In genomic region chr2:215511454-215512346, GRCh38 we compare ENCODE assay signal across 19 cellular contexts.
"Had no signal": no experiment of that assay in that cellular context is flagged by ENCODE, and none has a peak within 500 bp of the region (broad histone marks: within the 10 kb centered on the region; RNA-seq: fewer than 3 reads in every experiment).

No MANE protein-coding gene starts in this region.

- H3K27me3 Mint-ChIP-seq: activated B cell treated with CpG ODN at 0.5 μM for 24 hours; activated CD4-positive, alpha-beta memory T cell treated with anti-CD3 and anti-CD28 coated beads for 36 hours; progenitor cell of endocrine pancreas had no signal

- H2AFZ ChIP-seq: hepatocyte had no signal

- H3K4me3 ChIP-seq: hepatocyte, tibial artery had no signal

- H3K4me1 Mint-ChIP-seq: activated B cell treated with CpG ODN at 0.5 μM for 24 hours; activated naive CD8-positive, alpha-beta T cell treated with anti-CD3 and anti-CD28 coated beads, Interleukin-2, amount 10 ng/mL, durations not matched to agents 7 days and 5 days; central memory CD8-positive, alpha-beta T cell; T-cell had no signal

- H3K9me3 ChIP-seq: tibial artery had no signal

- H3K36me3 ChIP-seq: tibial artery had no signal

- H3K4me2 ChIP-seq: hepatocyte had no signal

- H3K27ac Mint-ChIP-seq: activated B cell treated with CpG ODN at 0.5 μM for 24 hours; activated CD4-positive, alpha-beta memory T cell treated with anti-CD3 and anti-CD28 coated beads for 36 hours; activated naive CD8-positive, alpha-beta T cell treated with anti-CD3 and anti-CD28 coated beads, Interleukin-2, amount 10 ng/mL, durations not matched to agents 7 days and 5 days; nephron progenitor cell; progenitor cell of endocrine pancreas; T-cell had no signal

- H3K9me3 Mint-ChIP-seq: activated CD4-positive, alpha-beta memory T cell treated with anti-CD3 and anti-CD28 coated beads for 36 hours; activated naive CD8-positive, alpha-beta T cell treated with anti-CD3 and anti-CD28 coated beads, Interleukin-2, amount 10 ng/mL, durations not matched to agents 7 days and 5 days; central memory CD8-positive, alpha-beta T cell; nephron progenitor cell; T-cell had no signal

- DNase-seq: activated B cell treated with CpG ODN at 0.5 μM for 24 hours; activated CD4-positive, alpha-beta memory T cell treated with anti-CD3 and anti-CD28 coated beads for 36 hours; activated CD4-positive, alpha-beta T cell treated with anti-CD3 and anti-CD28 coated beads for 4 hours; activated naive CD8-positive, alpha-beta T cell treated with anti-CD3 and anti-CD28 coated beads, Interleukin-2, amount 10 ng/mL, durations not matched to agents 7 days and 5 days; anterior cingulate cortex; effector memory CD4-positive, alpha-beta T cell; foreskin fibroblast; left colon; midbrain; nephron progenitor cell; stimulated activated CD4-positive, alpha-beta T cell treated with anti-CD3 and anti-CD28 coated beads, Interleukin-2, amount 100 ng/mL, for 24 hours; stimulated activated naive CD8-positive, alpha-beta T cell treated with anti-CD3 and anti-CD28 coated beads, Interleukin-15, Interleukin-2, amounts not matched to agents 100 U/mL and 50 U/mL, for 24 hours; substantia nigra; T-cell; tibial artery had no signal

- H3K36me3 Mint-ChIP-seq: activated CD4-positive, alpha-beta memory T cell treated with anti-CD3 and anti-CD28 coated beads for 36 hours; activated naive CD8-positive, alpha-beta T cell treated with anti-CD3 and anti-CD28 coated beads, Interleukin-2, amount 10 ng/mL, durations not matched to agents 7 days and 5 days; T-cell had no signal

- H3K27ac ChIP-seq: epithelial cell of prostate, hepatocyte, tibial artery had no signal

- ATAC-seq: left colon; stimulated activated naive CD8-positive, alpha-beta T cell treated with anti-CD3 and anti-CD28 coated beads, Interleukin-15, Interleukin-2, amounts not matched to agents 100 U/mL and 50 U/mL, for 24 hours; T-cell had no signal

- H3K27me3 ChIP-seq: hepatocyte, tibial artery had no signal

- H3K79me2 ChIP-seq: hepatocyte had no signal

- H3K4me3 Mint-ChIP-seq: activated B cell treated with CpG ODN at 0.5 μM for 24 hours; activated CD4-positive, alpha-beta memory T cell treated with anti-CD3 and anti-CD28 coated beads for 36 hours; activated naive CD8-positive, alpha-beta T cell treated with anti-CD3 and anti-CD28 coated beads, Interleukin-2, amount 10 ng/mL, durations not matched to agents 7 days and 5 days; central memory CD8-positive, alpha-beta T cell; nephron progenitor cell; T-cell had no signal
